In the genomic region with DNA sequence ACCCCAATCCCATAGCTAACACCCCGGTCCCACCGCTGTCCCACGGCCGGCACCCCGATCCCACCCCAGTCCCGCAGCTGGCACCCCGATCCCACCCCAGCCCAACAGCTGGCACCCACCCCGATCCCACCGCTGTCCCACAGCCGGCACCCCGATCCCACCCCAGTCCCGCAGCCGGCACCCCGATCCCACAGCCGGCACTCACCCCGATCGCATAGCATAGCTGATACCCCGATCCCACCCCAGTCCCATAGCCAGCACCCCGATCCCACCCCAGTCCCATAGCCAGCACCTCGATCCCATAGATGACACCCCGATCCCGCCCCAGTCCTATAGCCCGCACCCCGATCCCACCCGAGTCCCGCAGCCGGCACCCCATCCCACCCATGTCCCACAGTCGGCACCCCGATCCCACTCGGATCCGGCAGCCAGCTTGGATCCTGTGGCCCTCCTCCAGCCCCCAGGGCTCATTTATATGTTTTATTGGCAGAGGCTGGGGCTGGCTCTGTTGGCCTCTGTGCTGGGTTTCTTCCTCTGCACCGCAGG, we compare ENCODE assay signal across 8 cellular contexts. TPM values are rescaled to one million over a fixed set of nuclear protein-coding genes. Genes with fewer than 3 reads are reported as not detected.
DNase-seq lines count a peak whose midpoint lies in the region; ATAC-seq and TF ChIP-seq lines count a peak whose summit lies in the region.

No MANE protein-coding gene starts in this region.

- H3K27me3 ChIP-seq in HUES64 (ENCODE audit: insufficient read depth, low read length) (no peaks in the 10 kb centered on the region), ascending aorta (no peaks in the 10 kb centered on the region)

- H3K27ac Mint-ChIP-seq in immature natural killer cell, result peak overlapping the region; percentile 81 to 93 (median 88)
- H3K27ac Mint-ChIP-seq in stimulated activated naive CD8-positive, alpha-beta T cell treated with anti-CD3 and anti-CD28 coated beads, Interleukin-15, Interleukin-2, amounts not matched to agents 100 ng/mL and 50 ng/mL, for 24 hours, result peak overlapping the region; percentile 96

- H3K9me3 Mint-ChIP-seq in immature natural killer cell, result no peaks in the 10 kb centered on the region
- no peaks in the 10 kb centered on the region for H3K9me3 Mint-ChIP-seq in stimulated activated naive CD8-positive, alpha-beta T cell treated with anti-CD3 and anti-CD28 coated beads, Interleukin-15, Interleukin-2, amounts not matched to agents 100 ng/mL and 50 ng/mL, for 24 hours

- H3K4me1 ChIP-seq in HUES64 (ENCODE audit: insufficient read depth, low read length) (no peaks in the 10 kb centered on the region), ascending aorta (peaks cover 6 to 7% of the 10 kb centered on the region in 2 donors)

- H3K36me3 Mint-ChIP-seq in immature natural killer cell, result peaks cover 0 to 3% (median 0%) of the 10 kb centered on the region in 3 donors
- H3K36me3 Mint-ChIP-seq in stimulated activated naive CD8-positive, alpha-beta T cell treated with anti-CD3 and anti-CD28 coated beads, Interleukin-15, Interleukin-2, amounts not matched to agents 100 ng/mL and 50 ng/mL, for 24 hours (ENCODE audit: low read depth), result peaks cover 14% of the 10 kb centered on the region

- WGBS in HUES64, result 68% methylated on average over 32 of the region's 32 CpGs

- H3K27me3 Mint-ChIP-seq in immature natural killer cell (ENCODE audit: low read depth in 3 of 3), result peaks cover 0 to 13% (median 0%) of the 10 kb centered on the region in 3 donors
- no peaks in the 10 kb centered on the region for H3K27me3 Mint-ChIP-seq in stimulated activated naive CD8-positive, alpha-beta T cell treated with anti-CD3 and anti-CD28 coated beads, Interleukin-15, Interleukin-2, amounts not matched to agents 100 ng/mL and 50 ng/mL, for 24 hours

- H3K4me3 ChIP-seq in HUES64 (ENCODE audit: low read length), result peak overlapping the region; percentile 91
- peak overlapping the region; percentile 79 to 100 for H3K4me3 ChIP-seq in ascending aorta

- DNase-seq in ascending aorta (ENCODE audit: low spot score in 2 of 2) (no peak), immature natural killer cell (no peak), NCI-H1105 (lab: John Stamatoyannopoulos, UW) (no peak), NCI-H1092 (lab: John Stamatoyannopoulos, UW) (no peak), middle frontal gyrus (ENCODE audit: extremely low spot score, low spot score) (no peak)

- no peaks in the 10 kb centered on the region for H3K9me3 ChIP-seq in HUES64 (ENCODE audit: insufficient read depth, low read depth, low read length)
- H3K9me3 ChIP-seq in ascending aorta, result no peaks in the 10 kb centered on the region

- no peak for TF ChIP-seq CTCF in ascending aorta (IDR thresholded peaks at IDR 0.05)

- H3K36me3 ChIP-seq in HUES64 (ENCODE audit: insufficient read depth, low read length), result no peaks in the 10 kb centered on the region
- H3K36me3 ChIP-seq in ascending aorta, result no peaks in the 10 kb centered on the region

- H3K27ac ChIP-seq in HUES64 (ENCODE audit: low read depth, low read length) (no peak overlapping the region), ascending aorta (peak overlapping the region; percentile 89 to 98)

- no peak for ATAC-seq in GM19455 (IDR thresholded peaks at IDR 0.05; ENCODE audit: unreplicated experiment)

- peaks cover 22 to 29% of the 10 kb centered on the region in 2 donors for H3K4me1 Mint-ChIP-seq in immature natural killer cell
- peaks cover 36% of the 10 kb centered on the region for H3K4me1 Mint-ChIP-seq in stimulated activated naive CD8-positive, alpha-beta T cell treated with anti-CD3 and anti-CD28 coated beads, Interleukin-15, Interleukin-2, amounts not matched to agents 100 ng/mL and 50 ng/mL, for 24 hours (ENCODE audit: low read depth)

- H3K9ac ChIP-seq in HUES64 (ENCODE audit: low read depth, low read length), result no peak overlapping the region

- intact Hi-C loops in ascending aorta (cut with DNase I), result loop anchor here (1.0 to 10.0 kb wide), 8 partner anchors 31 to 435 kb away; a partner anchor contains a TSS

- H3K4me3 Mint-ChIP-seq in immature natural killer cell, result peak overlapping the region; percentile 87 to 91 (median 89)
- peak overlapping the region; percentile 93 for H3K4me3 Mint-ChIP-seq in stimulated activated naive CD8-positive, alpha-beta T cell treated with anti-CD3 and anti-CD28 coated beads, Interleukin-15, Interleukin-2, amounts not matched to agents 100 ng/mL and 50 ng/mL, for 24 hours

RNA-seq across cellular contexts. Expression of a gene that starts 0.9 kb away (rescaled TPM):
- 11.4 TPM for polyA plus RNA-seq in HUES64 (2013, experiment 1 of 2)
- polyA plus RNA-seq in HUES64 (2013, experiment 2 of 2), result 12.9 TPM
- total RNA-seq in ascending aorta, result 14.0 TPM
- polyA plus RNA-seq in immature natural killer cell, result 10 to 100 TPM in 1 of 3 donors, 1 to 10 TPM in 1, not detected in 1; 2.7 to 11.4 TPM

RNA-seq across cellular contexts. Expression of a gene that starts 25.5 kb away (rescaled TPM):
- polyA plus RNA-seq in HUES64 (2013, experiment 1 of 2), result 58.0 TPM
- 42.2 TPM for polyA plus RNA-seq in HUES64 (2013, experiment 2 of 2)
- 37.0 TPM for total RNA-seq in ascending aorta
- polyA plus RNA-seq in immature natural killer cell, result 1 to 10 TPM in 2 of 3 donors, under 1 TPM in 1; 0.36 to 1.6 (median 1.1) TPM

RNA-seq across cellular contexts. Expression of a gene that starts 30.3 kb away (rescaled TPM):
- polyA plus RNA-seq in HUES64 (2013, experiment 1 of 2), result 13.6 TPM
- 14.5 TPM for polyA plus RNA-seq in HUES64 (2013, experiment 2 of 2)
- 80.6 TPM for total RNA-seq in ascending aorta
- polyA plus RNA-seq in immature natural killer cell, result 1 to 10 TPM in 2 of 3 donors, not detected in 1; 1.5 to 7.3 TPM

RNA-seq across cellular contexts. Expression of a gene that starts 53.7 kb away (rescaled TPM):
- polyA plus RNA-seq in HUES64 (2013, experiment 1 of 2), result 9.7 TPM
- polyA plus RNA-seq in HUES64 (2013, experiment 2 of 2), result 12.2 TPM
- 58.1 TPM for total RNA-seq in ascending aorta
- polyA plus RNA-seq in immature natural killer cell, result 10 to 100 TPM in 1 of 3 donors, 1 to 10 TPM in 2; 2.4 to 11.3 (median 3.7) TPM
